2 cellular contexts compared by ENCODE assay signal in the genomic region with DNA sequence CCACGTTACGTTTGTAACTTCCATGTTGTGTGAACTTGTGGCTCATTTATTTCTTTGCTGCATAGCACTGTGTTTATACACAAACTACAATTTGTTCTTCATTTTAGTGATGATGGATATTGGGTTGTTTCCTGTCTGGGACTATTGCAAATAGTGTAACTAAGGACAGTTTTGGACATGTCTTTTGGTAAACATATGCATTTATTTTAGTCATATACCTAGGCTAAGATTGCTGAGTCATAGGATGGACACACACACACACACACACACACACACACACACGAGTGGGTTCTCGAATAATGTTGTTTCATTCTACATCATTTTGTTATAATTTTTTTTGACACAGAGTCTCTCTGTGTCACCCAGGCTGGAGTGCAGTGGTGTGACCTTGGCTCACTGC.
TF ChIP-seq lines count a peak whose summit lies in the region.

No MANE protein-coding gene starts in this region.

TF ChIP-seq in GM23338, 12 proteins besides CTCF, POLR2A, EP300 and RAD21 (continues in another document):
- TF ChIP-seq EZH2phosphoT487 (IDR thresholded peaks at IDR 0.05; ENCODE audit: unreplicated experiment) (no peak), JUNB (IDR thresholded peaks at IDR 0.05; ENCODE audit: unreplicated experiment) (no peak), STAT1 (IDR thresholded peaks at IDR 0.05; ENCODE audit: unreplicated experiment) (no peak), EZH2 (IDR thresholded peaks at IDR 0.05; ENCODE audit: low read depth, unreplicated experiment) (no peak), CREB1 (CRISPR knock-in tag; IDR thresholded peaks at IDR 0.05; ENCODE audit: low read depth) (no peak), POLR2AphosphoS5 (IDR thresholded peaks at IDR 0.05; ENCODE audit: low read depth) (no peak), NANOG (IDR thresholded peaks at IDR 0.05; ENCODE audit: borderline replicate concordance) (no peak)
- TF ChIP-seq, protein P1, sequence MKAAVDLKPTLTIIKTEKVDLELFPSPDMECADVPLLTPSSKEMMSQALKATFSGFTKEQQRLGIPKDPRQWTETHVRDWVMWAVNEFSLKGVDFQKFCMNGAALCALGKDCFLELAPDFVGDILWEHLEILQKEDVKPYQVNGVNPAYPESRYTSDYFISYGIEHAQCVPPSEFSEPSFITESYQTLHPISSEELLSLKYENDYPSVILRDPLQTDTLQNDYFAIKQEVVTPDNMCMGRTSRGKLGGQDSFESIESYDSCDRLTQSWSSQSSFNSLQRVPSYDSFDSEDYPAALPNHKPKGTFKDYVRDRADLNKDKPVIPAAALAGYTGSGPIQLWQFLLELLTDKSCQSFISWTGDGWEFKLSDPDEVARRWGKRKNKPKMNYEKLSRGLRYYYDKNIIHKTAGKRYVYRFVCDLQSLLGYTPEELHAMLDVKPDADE (IDR thresholded peaks at IDR 0.05) = no peak
- TF ChIP-seq, protein P2, sequence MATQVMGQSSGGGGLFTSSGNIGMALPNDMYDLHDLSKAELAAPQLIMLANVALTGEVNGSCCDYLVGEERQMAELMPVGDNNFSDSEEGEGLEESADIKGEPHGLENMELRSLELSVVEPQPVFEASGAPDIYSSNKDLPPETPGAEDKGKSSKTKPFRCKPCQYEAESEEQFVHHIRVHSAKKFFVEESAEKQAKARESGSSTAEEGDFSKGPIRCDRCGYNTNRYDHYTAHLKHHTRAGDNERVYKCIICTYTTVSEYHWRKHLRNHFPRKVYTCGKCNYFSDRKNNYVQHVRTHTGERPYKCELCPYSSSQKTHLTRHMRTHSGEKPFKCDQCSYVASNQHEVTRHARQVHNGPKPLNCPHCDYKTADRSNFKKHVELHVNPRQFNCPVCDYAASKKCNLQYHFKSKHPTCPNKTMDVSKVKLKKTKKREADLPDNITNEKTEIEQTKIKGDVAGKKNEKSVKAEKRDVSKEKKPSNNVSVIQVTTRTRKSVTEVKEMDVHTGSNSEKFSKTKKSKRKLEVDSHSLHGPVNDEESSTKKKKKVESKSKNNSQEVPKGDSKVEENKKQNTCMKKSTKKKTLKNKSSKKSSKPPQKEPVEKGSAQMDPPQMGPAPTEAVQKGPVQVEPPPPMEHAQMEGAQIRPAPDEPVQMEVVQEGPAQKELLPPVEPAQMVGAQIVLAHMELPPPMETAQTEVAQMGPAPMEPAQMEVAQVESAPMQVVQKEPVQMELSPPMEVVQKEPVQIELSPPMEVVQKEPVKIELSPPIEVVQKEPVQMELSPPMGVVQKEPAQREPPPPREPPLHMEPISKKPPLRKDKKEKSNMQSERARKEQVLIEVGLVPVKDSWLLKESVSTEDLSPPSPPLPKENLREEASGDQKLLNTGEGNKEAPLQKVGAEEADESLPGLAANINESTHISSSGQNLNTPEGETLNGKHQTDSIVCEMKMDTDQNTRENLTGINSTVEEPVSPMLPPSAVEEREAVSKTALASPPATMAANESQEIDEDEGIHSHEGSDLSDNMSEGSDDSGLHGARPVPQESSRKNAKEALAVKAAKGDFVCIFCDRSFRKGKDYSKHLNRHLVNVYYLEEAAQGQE (IDR thresholded peaks at IDR 0.05; ENCODE audit: unreplicated experiment) = no peak
- TF ChIP-seq, protein P3, sequence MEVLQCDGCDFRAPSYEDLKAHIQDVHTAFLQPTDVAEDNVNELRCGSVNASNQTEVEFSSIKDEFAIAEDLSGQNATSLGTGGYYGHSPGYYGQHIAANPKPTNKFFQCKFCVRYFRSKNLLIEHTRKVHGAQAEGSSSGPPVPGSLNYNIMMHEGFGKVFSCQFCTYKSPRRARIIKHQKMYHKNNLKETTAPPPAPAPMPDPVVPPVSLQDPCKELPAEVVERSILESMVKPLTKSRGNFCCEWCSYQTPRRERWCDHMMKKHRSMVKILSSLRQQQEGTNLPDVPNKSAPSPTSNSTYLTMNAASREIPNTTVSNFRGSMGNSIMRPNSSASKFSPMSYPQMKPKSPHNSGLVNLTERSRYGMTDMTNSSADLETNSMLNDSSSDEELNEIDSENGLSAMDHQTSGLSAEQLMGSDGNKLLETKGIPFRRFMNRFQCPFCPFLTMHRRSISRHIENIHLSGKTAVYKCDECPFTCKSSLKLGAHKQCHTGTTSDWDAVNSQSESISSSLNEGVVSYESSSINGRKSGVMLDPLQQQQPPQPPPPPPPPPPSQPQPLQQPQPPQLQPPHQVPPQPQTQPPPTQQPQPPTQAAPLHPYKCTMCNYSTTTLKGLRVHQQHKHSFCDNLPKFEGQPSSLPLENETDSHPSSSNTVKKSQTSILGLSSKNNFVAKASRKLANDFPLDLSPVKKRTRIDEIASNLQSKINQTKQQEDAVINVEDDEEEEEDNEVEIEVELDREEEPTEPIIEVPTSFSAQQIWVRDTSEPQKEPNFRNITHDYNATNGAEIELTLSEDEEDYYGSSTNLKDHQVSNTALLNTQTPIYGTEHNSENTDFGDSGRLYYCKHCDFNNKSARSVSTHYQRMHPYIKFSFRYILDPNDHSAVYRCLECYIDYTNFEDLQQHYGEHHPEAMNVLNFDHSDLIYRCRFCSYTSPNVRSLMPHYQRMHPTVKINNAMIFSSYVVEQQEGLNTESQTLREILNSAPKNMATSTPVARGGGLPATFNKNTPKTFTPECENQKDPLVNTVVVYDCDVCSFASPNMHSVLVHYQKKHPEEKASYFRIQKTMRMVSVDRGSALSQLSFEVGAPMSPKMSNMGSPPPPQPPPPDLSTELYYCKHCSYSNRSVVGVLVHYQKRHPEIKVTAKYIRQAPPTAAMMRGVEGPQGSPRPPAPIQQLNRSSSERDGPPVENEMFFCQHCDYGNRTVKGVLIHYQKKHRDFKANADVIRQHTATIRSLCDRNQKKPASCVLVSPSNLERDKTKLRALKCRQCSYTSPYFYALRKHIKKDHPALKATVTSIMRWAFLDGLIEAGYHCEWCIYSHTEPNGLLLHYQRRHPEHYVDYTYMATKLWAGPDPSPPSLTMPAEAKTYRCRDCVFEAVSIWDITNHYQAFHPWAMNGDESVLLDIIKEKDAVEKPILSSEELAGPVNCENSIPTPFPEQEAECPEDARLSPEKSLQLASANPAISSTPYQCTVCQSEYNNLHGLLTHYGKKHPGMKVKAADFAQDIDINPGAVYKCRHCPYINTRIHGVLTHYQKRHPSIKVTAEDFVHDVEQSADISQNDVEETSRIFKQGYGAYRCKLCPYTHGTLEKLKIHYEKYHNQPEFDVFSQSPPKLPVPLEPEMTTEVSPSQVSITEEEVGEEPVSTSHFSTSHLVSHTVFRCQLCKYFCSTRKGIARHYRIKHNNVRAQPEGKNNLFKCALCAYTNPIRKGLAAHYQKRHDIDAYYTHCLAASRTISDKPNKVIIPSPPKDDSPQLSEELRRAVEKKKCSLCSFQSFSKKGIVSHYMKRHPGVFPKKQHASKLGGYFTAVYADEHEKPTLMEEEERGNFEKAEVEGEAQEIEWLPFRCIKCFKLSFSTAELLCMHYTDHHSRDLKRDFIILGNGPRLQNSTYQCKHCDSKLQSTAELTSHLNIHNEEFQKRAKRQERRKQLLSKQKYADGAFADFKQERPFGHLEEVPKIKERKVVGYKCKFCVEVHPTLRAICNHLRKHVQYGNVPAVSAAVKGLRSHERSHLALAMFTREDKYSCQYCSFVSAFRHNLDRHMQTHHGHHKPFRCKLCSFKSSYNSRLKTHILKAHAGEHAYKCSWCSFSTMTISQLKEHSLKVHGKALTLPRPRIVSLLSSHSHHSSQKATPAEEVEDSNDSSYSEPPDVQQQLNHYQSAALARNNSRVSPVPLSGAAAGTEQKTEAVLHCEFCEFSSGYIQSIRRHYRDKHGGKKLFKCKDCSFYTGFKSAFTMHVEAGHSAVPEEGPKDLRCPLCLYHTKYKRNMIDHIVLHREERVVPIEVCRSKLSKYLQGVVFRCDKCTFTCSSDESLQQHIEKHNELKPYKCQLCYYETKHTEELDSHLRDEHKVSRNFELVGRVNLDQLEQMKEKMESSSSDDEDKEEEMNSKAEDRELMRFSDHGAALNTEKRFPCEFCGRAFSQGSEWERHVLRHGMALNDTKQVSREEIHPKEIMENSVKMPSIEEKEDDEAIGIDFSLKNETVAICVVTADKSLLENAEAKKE (CRISPR knock-in tag; IDR thresholded peaks at IDR 0.05) = no peak

TF ChIP-seq in K562, 482 proteins besides CTCF, POLR2A, EP300 and RAD21:
- no peak for TF ChIP-seq RBM15 (IDR thresholded peaks at IDR 0.05; ENCODE audit: insufficient read depth, low read length)
- TF ChIP-seq ZNF696 (CRISPR knock-in tag; conservative IDR thresholded peaks at IDR 0.05) = no peak
- peak; percentile 68 for TF ChIP-seq ZNF316 (IDR thresholded peaks at IDR 0.05)
- peak; percentile 32; the same call in 1 of the 2 replicates for TF ChIP-seq MAFF (IDR thresholded peaks at IDR 0.05; ENCODE audit: low read length)
- TF ChIP-seq, protein P4, sequence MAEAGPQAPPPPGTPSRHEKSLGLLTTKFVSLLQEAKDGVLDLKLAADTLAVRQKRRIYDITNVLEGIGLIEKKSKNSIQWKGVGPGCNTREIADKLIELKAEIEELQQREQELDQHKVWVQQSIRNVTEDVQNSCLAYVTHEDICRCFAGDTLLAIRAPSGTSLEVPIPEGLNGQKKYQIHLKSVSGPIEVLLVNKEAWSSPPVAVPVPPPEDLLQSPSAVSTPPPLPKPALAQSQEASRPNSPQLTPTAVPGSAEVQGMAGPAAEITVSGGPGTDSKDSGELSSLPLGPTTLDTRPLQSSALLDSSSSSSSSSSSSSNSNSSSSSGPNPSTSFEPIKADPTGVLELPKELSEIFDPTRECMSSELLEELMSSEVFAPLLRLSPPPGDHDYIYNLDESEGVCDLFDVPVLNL (CRISPR knock-in tag; IDR thresholded peaks at IDR 0.05; ENCODE audit: low read depth) = no peak
- TF ChIP-seq, protein P5, sequence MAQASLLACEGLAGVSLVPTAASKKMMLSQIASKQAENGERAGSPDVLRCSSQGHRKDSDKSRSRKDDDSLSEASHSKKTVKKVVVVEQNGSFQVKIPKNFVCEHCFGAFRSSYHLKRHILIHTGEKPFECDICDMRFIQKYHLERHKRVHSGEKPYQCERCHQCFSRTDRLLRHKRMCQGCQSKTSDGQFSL (CRISPR knock-in tag; IDR thresholded peaks at IDR 0.05) = no peak
- TF ChIP-seq, protein P5 (tag; IDR thresholded peaks at IDR 0.05) = no peak
- peak; percentile 31; the same call in 1 of the 2 replicates for TF ChIP-seq C11orf30 (IDR thresholded peaks at IDR 0.05; ENCODE audit: low read depth)
- TF ChIP-seq, protein P6, sequence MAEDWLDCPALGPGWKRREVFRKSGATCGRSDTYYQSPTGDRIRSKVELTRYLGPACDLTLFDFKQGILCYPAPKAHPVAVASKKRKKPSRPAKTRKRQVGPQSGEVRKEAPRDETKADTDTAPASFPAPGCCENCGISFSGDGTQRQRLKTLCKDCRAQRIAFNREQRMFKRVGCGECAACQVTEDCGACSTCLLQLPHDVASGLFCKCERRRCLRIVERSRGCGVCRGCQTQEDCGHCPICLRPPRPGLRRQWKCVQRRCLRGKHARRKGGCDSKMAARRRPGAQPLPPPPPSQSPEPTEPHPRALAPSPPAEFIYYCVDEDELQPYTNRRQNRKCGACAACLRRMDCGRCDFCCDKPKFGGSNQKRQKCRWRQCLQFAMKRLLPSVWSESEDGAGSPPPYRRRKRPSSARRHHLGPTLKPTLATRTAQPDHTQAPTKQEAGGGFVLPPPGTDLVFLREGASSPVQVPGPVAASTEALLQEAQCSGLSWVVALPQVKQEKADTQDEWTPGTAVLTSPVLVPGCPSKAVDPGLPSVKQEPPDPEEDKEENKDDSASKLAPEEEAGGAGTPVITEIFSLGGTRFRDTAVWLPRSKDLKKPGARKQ (CRISPR knock-in tag; IDR thresholded peaks at IDR 0.05) = no peak
- TF ChIP-seq, protein P7, sequence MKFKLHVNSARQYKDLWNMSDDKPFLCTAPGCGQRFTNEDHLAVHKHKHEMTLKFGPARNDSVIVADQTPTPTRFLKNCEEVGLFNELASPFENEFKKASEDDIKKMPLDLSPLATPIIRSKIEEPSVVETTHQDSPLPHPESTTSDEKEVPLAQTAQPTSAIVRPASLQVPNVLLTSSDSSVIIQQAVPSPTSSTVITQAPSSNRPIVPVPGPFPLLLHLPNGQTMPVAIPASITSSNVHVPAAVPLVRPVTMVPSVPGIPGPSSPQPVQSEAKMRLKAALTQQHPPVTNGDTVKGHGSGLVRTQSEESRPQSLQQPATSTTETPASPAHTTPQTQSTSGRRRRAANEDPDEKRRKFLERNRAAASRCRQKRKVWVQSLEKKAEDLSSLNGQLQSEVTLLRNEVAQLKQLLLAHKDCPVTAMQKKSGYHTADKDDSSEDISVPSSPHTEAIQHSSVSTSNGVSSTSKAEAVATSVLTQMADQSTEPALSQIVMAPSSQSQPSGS (CRISPR knock-in tag; IDR thresholded peaks at IDR 0.05) = no peak
- TF ChIP-seq MCM5 (IDR thresholded peaks at IDR 0.05; ENCODE audit: low read depth) = no peak
- TF ChIP-seq MAFG (tag; conservative IDR thresholded peaks at IDR 0.05) = peak; percentile 77
- TF ChIP-seq SMARCE1 (IDR thresholded peaks at IDR 0.05) = no peak
- no peak for TF ChIP-seq CXXC5 (CRISPR knock-in tag; IDR thresholded peaks at IDR 0.05)
- TF ChIP-seq HSF4 (CRISPR knock-in tag; IDR thresholded peaks at IDR 0.05; ENCODE audit: borderline replicate concordance) = no peak
- TF ChIP-seq BACH1 (tag; IDR thresholded peaks at IDR 0.05) = 0 out of 2 replicates have a peak, but pooled peaks have one; percentile 32
- TF ChIP-seq ZNF354B (CRISPR knock-in tag; IDR thresholded peaks at IDR 0.05) = no peak
- no peak for TF ChIP-seq HDAC3 (IDR thresholded peaks at IDR 0.05; ENCODE audit: borderline replicate concordance, partially characterized antibody)
- TF ChIP-seq THRAP3 (IDR thresholded peaks at IDR 0.05; ENCODE audit: borderline replicate concordance) = no peak
- peak; percentile 78 for TF ChIP-seq NFE2 (IDR thresholded peaks at IDR 0.05; ENCODE audit: low read depth)
